In genomic region chr2:221405521-221405920, GRCh38 we compare ENCODE assay signal across 34 cellular contexts.
"Had no signal": no experiment of that assay in that cellular context is flagged by ENCODE, and none has a peak within 500 bp of the region (broad histone marks: within the 10 kb centered on the region; RNA-seq: fewer than 3 reads in every experiment).

No MANE protein-coding gene starts in this region.

- H3K27ac ChIP-seq: adrenal gland, ascending aorta, body of pancreas, brain microvascular endothelial cell, breast epithelium, cardiac muscle cell had no signal

- H3K36me3 ChIP-seq: adrenal gland, ascending aorta, brain microvascular endothelial cell, breast epithelium, cardiac muscle cell had no signal

- DNase-seq: activated effector memory CD4-positive, alpha-beta T cell treated with anti-CD3 and anti-CD28 coated beads, Interleukin-2, amount 50 U/mL, for 16 hours; activated effector memory CD4-positive, alpha-beta T cell treated with Interleukin-2 at 50 U/mL for 16 hours; activated gamma-delta T cell; activated gamma-delta T cell treated with Interleukin-2 at 50 U/mL for 16 hours; activated naive CD4-positive, alpha-beta T cell; activated naive CD4-positive, alpha-beta T cell treated with anti-CD3 and anti-CD28 coated beads for 36 hours; activated naive CD4-positive, alpha-beta T cell treated with anti-CD3 and anti-CD28 coated beads, Interleukin-2, amount 10 ng/mL, durations not matched to agents 7 days and 5 days; activated naive CD4-positive, alpha-beta T cell treated with anti-CD3 and anti-CD28 coated beads, Interleukin-2, amount 50 U/mL, for 16 hours; activated naive CD4-positive, alpha-beta T cell treated with Interleukin-2 at 50 U/mL for 16 hours; activated naive CD8-positive, alpha-beta T cell treated with anti-CD3 and anti-CD28 coated beads for 36 hours; activated naive CD8-positive, alpha-beta T cell treated with anti-CD3 and anti-CD28 coated beads, Interleukin-2, amount 10 ng/mL, durations not matched to agents 7 days and 5 days; activated naive CD8-positive, alpha-beta T cell treated with anti-CD3 and anti-CD28 coated beads, Interleukin-2, amount 50 U/mL, for 24 hours; activated T-cell treated with anti-CD3 and anti-CD28 coated beads, Interleukin-2, amount 50 U/mL, for 1 hour; activated T-cell treated with anti-CD3 and anti-CD28 coated beads, Interleukin-2, amount 50 U/mL, for 24 hours; activated T-cell treated with anti-CD3 and anti-CD28 coated beads, Interleukin-2, amount 50 U/mL, for 4 hours; activated T-cell treated with anti-CD3 and anti-CD28 coated beads, Interleukin-2, amount 50 U/mL, for 48 hours; activated T-cell treated with anti-CD3 and anti-CD28 coated beads, Interleukin-2, amount 50 U/mL, for 72 hours; adrenal gland; amniotic stem cell; amygdala; anterior cingulate cortex; aorta; body of pancreas; brain microvascular endothelial cell; caudate nucleus; central memory CD4-positive, alpha-beta T cell; cerebellar nuclear complex had no signal

- FAIRE-seq: astrocyte, bronchial epithelial cell had no signal

- H3K9me3 ChIP-seq: adrenal gland, ascending aorta, body of pancreas had no signal

- H3K4me1 ChIP-seq: adrenal gland, ascending aorta, body of pancreas, breast epithelium had no signal

- H3K27me3 ChIP-seq: adrenal gland, ascending aorta, body of pancreas, brain microvascular endothelial cell, breast epithelium, cardiac muscle cell had no signal

- ATAC-seq: activated naive CD4-positive, alpha-beta T cell treated with anti-CD3 and anti-CD28 coated beads, Interleukin-2, amount 50 U/mL, for 72 hours; activated naive CD8-positive, alpha-beta T cell treated with anti-CD3 and anti-CD28 coated beads, Interleukin-2, amount 50 U/mL, for 24 hours; activated T-cell treated with anti-CD3 and anti-CD28 coated beads, Interleukin-2, amount 50 U/mL, for 4 hours; activated T-cell treated with anti-CD3 and anti-CD28 coated beads, Interleukin-2, amount 50 U/mL, for 72 hours; activated T-helper 17 cell treated with anti-CD3 and anti-CD28 coated beads, Interleukin-2, amount 50 U/mL, for 72 hours; body of pancreas had no signal

- H3K4me3 ChIP-seq: adrenal gland, ascending aorta, body of pancreas, breast epithelium, cardiac muscle cell had no signal
